32 cellular contexts compared by ENCODE assay signal in the genomic region with DNA sequence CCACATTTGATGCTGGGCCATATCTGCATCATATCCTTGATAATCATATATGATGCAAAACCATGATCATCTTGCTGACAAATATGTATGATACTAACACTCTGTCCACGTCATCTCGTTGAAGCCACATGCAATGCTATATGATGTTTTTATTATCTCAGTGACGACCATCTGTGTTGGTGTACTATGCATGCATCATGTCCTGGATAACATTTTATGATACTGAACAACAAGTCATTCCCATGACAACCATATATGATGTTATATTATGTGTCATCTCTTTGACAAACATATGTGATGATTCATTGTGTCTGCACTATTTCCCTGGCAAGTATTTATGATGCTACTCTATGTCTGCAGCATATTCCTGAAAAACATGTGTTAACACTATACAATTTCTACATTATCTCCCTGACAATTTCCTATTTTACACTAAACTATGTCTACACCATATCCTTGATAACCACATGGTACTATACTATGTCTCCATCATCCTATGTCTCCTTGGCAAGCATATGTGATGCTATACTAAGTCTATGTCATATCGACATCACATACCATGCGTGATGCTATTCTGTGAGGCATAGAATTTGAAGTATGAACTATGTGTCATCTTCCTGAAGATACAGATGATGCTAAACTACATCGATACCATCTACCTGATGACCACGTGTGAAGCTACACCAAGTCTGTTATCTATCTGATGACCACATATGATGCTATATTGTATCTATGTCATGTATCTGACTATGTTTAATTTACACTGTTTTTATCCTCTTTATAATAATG. TPM values are rescaled to one million over a fixed set of nuclear protein-coding genes. Genes with fewer than 3 reads are reported as not detected.
A peak's percentile ranks its signal among the peaks of the same experiment; 100 is the strongest.
DNase-seq lines count a peak whose midpoint lies in the region; ATAC-seq and TF ChIP-seq lines count a peak whose summit lies in the region.
"Had no signal": no experiment of that assay in that cellular context is flagged by ENCODE, and none has a peak within 500 bp of the region (broad histone marks: within the 10 kb centered on the region; RNA-seq: fewer than 3 reads in every experiment).

No MANE protein-coding gene starts in this region.

- no peak overlapping the region for H3K4me3 Mint-ChIP-seq in Calu3 (ENCODE audit: low read depth, unreplicated experiment)
- H3K4me3 Mint-ChIP-seq: CD4-positive, CD25-positive, alpha-beta regulatory T cell; dendritic cell treated with granulocyte-macrophage colony-stimulating factor and Interleukin-4, amounts not matched to agents 40 ng/mL and 50 ng/mL, for 4 days; GM23338; neural progenitor cell; stimulated activated naive B cell treated with anti-CD40 and anti-IgM and Interleukin-4, amounts not matched to agents 10 μg/mL and 1 μg/mL and 100 μg/mL, for 72 hours; WTC11 had no signal

- no peaks in the 10 kb centered on the region for H3K36me3 Mint-ChIP-seq in Calu3 (ENCODE audit: insufficient read depth, unreplicated experiment)
- H3K36me3 Mint-ChIP-seq: CD4-positive, CD25-positive, alpha-beta regulatory T cell; neural progenitor cell; stimulated activated naive B cell treated with anti-CD40 and anti-IgM and Interleukin-4, amounts not matched to agents 10 μg/mL and 1 μg/mL and 100 μg/mL, for 72 hours; WTC11 had no signal

- H3K9me3 ChIP-seq in neural cell (ENCODE audit: low read length): no peaks in the 10 kb centered on the region
- H3K9me3 ChIP-seq: SK-N-SH, testis had no signal

- no peak overlapping the region for H3K9ac ChIP-seq in neural cell (ENCODE audit: low read length)
- H3K9ac ChIP-seq: neural progenitor cell, SK-N-SH had no signal

- H3K9me3 Mint-ChIP-seq in Calu3 (ENCODE audit: low read depth, unreplicated experiment): no peaks in the 10 kb centered on the region
- H3K9me3 Mint-ChIP-seq: CD4-positive, CD25-positive, alpha-beta regulatory T cell; dendritic cell treated with granulocyte-macrophage colony-stimulating factor and Interleukin-4, amounts not matched to agents 40 ng/mL and 50 ng/mL, for 4 days; GM23338; neural progenitor cell; WTC11 had no signal

- DNase-seq in ELR (ENCODE audit: low read depth) (peak; percentile 77), NCI-H226 (peak; percentile 10), choroid plexus epithelial cell (ENCODE audit: low read depth) (peak; percentile 39), Calu3 (no peak), SIG-M5 treated with dmso at 0.1 percent for 504 hours (lab: John Stamatoyannopoulos, UW; ENCODE audit: unreplicated experiment) (no peak)
- DNase-seq: activated CD4-positive, alpha-beta T cell treated with anti-CD3 and anti-CD28 coated beads, Interleukin-2, amount 50 U/mL, for 48 hours; activated T-cell treated with anti-CD3 and anti-CD28 coated beads for 4 hours; CD4-positive, CD25-positive, alpha-beta regulatory T cell; GF-D8; hippocampal formation; left ventricle myocardium superior; MM.1S; NCI-H1417 treated with DMSO at 0.1 percent for 48 hours; NCI-H2107; NCI-H510A; NK-92 treated with Interleukin-12 subunit alpha and Interleukin-12 subunit beta, amount 100 ng/mL, for 24 hours; SK-N-SH; stimulated activated naive B cell treated with anti-CD40 and anti-IgM and Interleukin-4, amounts not matched to agents 10 μg/mL and 1 μg/mL and 100 μg/mL, for 72 hours; testis had no signal

- no peak overlapping the region for H3K4me2 ChIP-seq in neural cell (ENCODE audit: low read length)
- H3K4me2 ChIP-seq: GM23338, neural progenitor cell, SK-N-SH had no signal

- no peak overlapping the region for H3K27ac Mint-ChIP-seq in Calu3 (ENCODE audit: unreplicated experiment)
- H3K27ac Mint-ChIP-seq: CD4-positive, CD25-positive, alpha-beta regulatory T cell; dendritic cell treated with granulocyte-macrophage colony-stimulating factor and Interleukin-4, amounts not matched to agents 40 ng/mL and 50 ng/mL, for 4 days; GM23338; neural progenitor cell; progenitor cell of endocrine pancreas; stimulated activated naive B cell treated with anti-CD40 and anti-IgM and Interleukin-4, amounts not matched to agents 10 μg/mL and 1 μg/mL and 100 μg/mL, for 72 hours; WTC11 had no signal

- no peaks in the 10 kb centered on the region for H3F3A ChIP-seq in neural cell (ENCODE audit: insufficient read depth, low read length, poor library complexity, severe bottlenecking)

- peak overlapping the region; percentile 18 for H3K27ac ChIP-seq in neural cell (ENCODE audit: low read length)
- H3K27ac ChIP-seq: cardiac muscle cell, HL-60, neural progenitor cell, testis had no signal

- H3K4me3 ChIP-seq in choroid plexus epithelial cell (ENCODE audit: low read depth, low read length) (no peak overlapping the region), neural cell (ENCODE audit: low read length) (no peak overlapping the region)
- H3K4me3 ChIP-seq: cardiac muscle cell, GM23338, neural progenitor cell, testis had no signal

- no peaks in the 10 kb centered on the region for H3K36me3 ChIP-seq in neural cell (ENCODE audit: insufficient read depth, low read length)
- H3K36me3 ChIP-seq: cardiac muscle cell, neural progenitor cell had no signal

- H3K27me3 ChIP-seq in neural cell (ENCODE audit: insufficient read depth, low read depth, low read length): no peaks in the 10 kb centered on the region
- H3K27me3 ChIP-seq: cardiac muscle cell, neural progenitor cell, testis had no signal

- H3K27me3 Mint-ChIP-seq in Calu3 (ENCODE audit: unreplicated experiment): no peaks in the 10 kb centered on the region
- H3K27me3 Mint-ChIP-seq: CD4-positive, CD25-positive, alpha-beta regulatory T cell; dendritic cell treated with granulocyte-macrophage colony-stimulating factor and Interleukin-4, amounts not matched to agents 40 ng/mL and 50 ng/mL, for 4 days; stimulated activated naive B cell treated with anti-CD40 and anti-IgM and Interleukin-4, amounts not matched to agents 10 μg/mL and 1 μg/mL and 100 μg/mL, for 72 hours had no signal

- TF ChIP-seq CTCF in choroid plexus epithelial cell (conservative IDR thresholded peaks at IDR 0.05; ENCODE audit: low read depth, low read length) (no peak), neural cell (IDR thresholded peaks at IDR 0.05; ENCODE audit: poor library complexity, severe bottlenecking) (no peak), Calu3 (IDR thresholded peaks at IDR 0.05; ENCODE audit: unreplicated experiment) (no peak)

- peak; percentile 18 for TF ChIP-seq EP300 in neural cell (conservative IDR thresholded peaks at IDR 0.05; ENCODE audit: poor library complexity, severe bottlenecking)

- CTCF ChIA-PET in Calu3 (lab: Charles Lee): no interaction called here

- H4K20me1 ChIP-seq in neural cell (ENCODE audit: insufficient read depth): no peaks in the 10 kb centered on the region

- H3K4me1 Mint-ChIP-seq in Calu3 (ENCODE audit: low read depth, unreplicated experiment): no peaks in the 10 kb centered on the region
- H3K4me1 Mint-ChIP-seq: CD4-positive, CD25-positive, alpha-beta regulatory T cell; GM23338; neural progenitor cell; stimulated activated naive B cell treated with anti-CD40 and anti-IgM and Interleukin-4, amounts not matched to agents 10 μg/mL and 1 μg/mL and 100 μg/mL, for 72 hours; WTC11 had no signal

- intact Hi-C loops in Calu3 (cut with micrococcal nuclease; ENCODE audit: unreplicated experiment): no loop called here

- no peaks in the 10 kb centered on the region for H3K79me2 ChIP-seq in neural cell (replicated peaks; ENCODE audit: insufficient read depth, low read length)

- H3K9me2 ChIP-seq in neural cell (ENCODE audit: insufficient read depth, low read length): no peaks in the 10 kb centered on the region
- H3K9me2 ChIP-seq: SK-N-SH had no signal

- no peak for ATAC-seq in SK-N-SH treated with all-trans-retinoic acid at 6 μM for 48 hours
- ATAC-seq in GM21447 (IDR thresholded peaks at IDR 0.05; ENCODE audit: unreplicated experiment): no peak
- ATAC-seq: GM23338; left ventricle myocardium superior; Panc1; stimulated activated naive B cell treated with anti-CD40 and anti-IgM and Interleukin-4, amounts not matched to agents 10 μg/mL and 1 μg/mL and 100 μg/mL, for 72 hours; WTC11 had no signal

- no TSS peak for BruUV-seq in Calu3 (replicated peaks; lab: Mats Ljungman, UMichigan)

- H2AFZ ChIP-seq in neural cell (ENCODE audit: low read depth, low read length): no peak overlapping the region
- H2AFZ ChIP-seq: GM23338, neural progenitor cell had no signal

- no peak for TF ChIP-seq RAD21 in neural cell (conservative IDR thresholded peaks at IDR 0.05)

TF ChIP-seq in neural cell, 6 proteins besides CTCF, POLR2A, EP300 and RAD21:
- TF ChIP-seq POLR2AphosphoS5 (IDR thresholded peaks at IDR 0.05): peak; percentile 9
- no peak for TF ChIP-seq MXI1 (conservative IDR thresholded peaks at IDR 0.05; ENCODE audit: poor library complexity, severe bottlenecking)

TF ChIP-seq in SK-N-SH treated with all-trans-retinoic acid at 6 μM for 48 hours, 23 proteins besides CTCF, POLR2A, EP300 and RAD21 (continues in another document):
- TF ChIP-seq ZFP30 (CRISPR knock-in tag; IDR thresholded peaks at IDR 0.05) (no peak), ZFP3 (CRISPR knock-in tag; IDR thresholded peaks at IDR 0.05) (no peak), ZC3H10 (CRISPR knock-in tag; IDR thresholded peaks at IDR 0.05) (no peak)
- TF ChIP-seq, protein P1, sequence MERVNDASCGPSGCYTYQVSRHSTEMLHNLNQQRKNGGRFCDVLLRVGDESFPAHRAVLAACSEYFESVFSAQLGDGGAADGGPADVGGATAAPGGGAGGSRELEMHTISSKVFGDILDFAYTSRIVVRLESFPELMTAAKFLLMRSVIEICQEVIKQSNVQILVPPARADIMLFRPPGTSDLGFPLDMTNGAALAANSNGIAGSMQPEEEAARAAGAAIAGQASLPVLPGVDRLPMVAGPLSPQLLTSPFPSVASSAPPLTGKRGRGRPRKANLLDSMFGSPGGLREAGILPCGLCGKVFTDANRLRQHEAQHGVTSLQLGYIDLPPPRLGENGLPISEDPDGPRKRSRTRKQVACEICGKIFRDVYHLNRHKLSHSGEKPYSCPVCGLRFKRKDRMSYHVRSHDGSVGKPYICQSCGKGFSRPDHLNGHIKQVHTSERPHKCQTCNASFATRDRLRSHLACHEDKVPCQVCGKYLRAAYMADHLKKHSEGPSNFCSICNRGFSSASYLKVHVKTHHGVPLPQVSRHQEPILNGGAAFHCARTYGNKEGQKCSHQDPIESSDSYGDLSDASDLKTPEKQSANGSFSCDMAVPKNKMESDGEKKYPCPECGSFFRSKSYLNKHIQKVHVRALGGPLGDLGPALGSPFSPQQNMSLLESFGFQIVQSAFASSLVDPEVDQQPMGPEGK (CRISPR knock-in tag; IDR thresholded peaks at IDR 0.05; ENCODE audit: borderline replicate concordance): no peak

RNA-seq across cellular contexts. Expression of a gene that starts 37.0 kb away (rescaled TPM):
- 1.5 and 3.8 TPM in 2 replicates for polyA plus RNA-seq in neural cell
- 0.49 and 2.2 TPM in 2 replicates for polyA minus RNA-seq in neural cell
- 2.4 and 3.2 TPM in 2 replicates for total RNA-seq in Calu3 (2022)
- total RNA-seq: CD4-positive, CD25-positive, alpha-beta regulatory T cell; left ventricle myocardium superior; mononuclear cell; progenitor cell of endocrine pancreas; skeletal muscle tissue had no signal
- polyA plus RNA-seq: cardiac muscle cell; CD4-positive, CD25-positive, alpha-beta regulatory T cell had no signal

Comparison
In these comparisons a context has a peak if more than half of its experiments do, and no peak if none do; other contexts are left out.
1. DNase-seq: peak in ELR (single experiment), NCI-H226 (single experiment) and choroid plexus epithelial cell (single experiment); none in Calu3 (single experiment) and SIG-M5 treated with dmso at 0.1 percent for 504 hours (single experiment).